In the genomic region with DNA sequence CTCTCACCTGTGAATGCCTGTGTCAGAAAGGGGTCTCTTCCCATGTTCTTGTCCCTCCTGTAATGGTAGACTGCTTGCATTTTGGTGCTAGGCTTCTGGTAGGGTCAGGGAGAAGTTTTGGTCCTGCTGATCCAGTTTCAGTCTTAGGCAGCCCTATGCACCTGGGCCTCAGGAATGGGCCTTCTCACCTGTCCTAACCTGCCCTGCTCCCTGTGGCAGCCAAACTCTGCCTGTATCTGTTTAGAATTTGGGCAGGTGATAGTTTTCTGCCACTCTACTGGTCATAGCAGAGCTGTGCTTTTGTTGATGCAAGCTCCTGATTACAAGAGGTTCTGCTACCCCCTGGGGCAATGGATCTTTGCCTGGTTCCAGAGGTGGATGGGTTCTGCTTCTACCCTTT, we compare ENCODE assay signal across 19 cellular contexts.
"Had no signal": no experiment of that assay in that cellular context is flagged by ENCODE, and none has a peak within 500 bp of the region (broad histone marks: within the 10 kb centered on the region; RNA-seq: fewer than 3 reads in every experiment).

No MANE protein-coding gene starts in this region.

- H2AFZ ChIP-seq: hepatocyte had no signal

- H3K4me2 ChIP-seq: hepatocyte had no signal

- H3K27me3 Mint-ChIP-seq: type B pancreatic cell had no signal

- H3K36me3 ChIP-seq: sigmoid colon had no signal

- H3K27ac Mint-ChIP-seq: type B pancreatic cell had no signal

- H3K4me3 ChIP-seq: hepatocyte, lung, sigmoid colon, skin epidermis had no signal

- H3K4me1 ChIP-seq: sigmoid colon had no signal

- H3K36me3 Mint-ChIP-seq: type B pancreatic cell had no signal

- H3K27me3 ChIP-seq: hepatocyte, sigmoid colon had no signal

- H3K4me3 Mint-ChIP-seq: neural crest cell, type B pancreatic cell had no signal

- H3K27ac ChIP-seq: hepatocyte, sigmoid colon, skin epidermis had no signal

- DNase-seq: effector memory CD4-positive, alpha-beta T cell; erythroblast; foreskin melanocyte; head of caudate nucleus; kidney; left colon; left ventricle myocardium superior; mesenchymal stem cell; midbrain; posterior cingulate gyrus; sigmoid colon; stimulated activated CD4-positive, alpha-beta T cell treated with anti-CD3 and anti-CD28 coated beads, Interleukin-12 subunit alpha, Interleukin-12 subunit beta, amount 100 ng/mL, for 4 hours; stimulated activated naive CD4-positive, alpha-beta T cell treated with Interleukin-2 at 50 U/mL for 16 hours had no signal

- FAIRE-seq: kidney, urothelium cell line had no signal

- ATAC-seq: left colon had no signal
